27 cellular contexts compared by ENCODE assay signal in the genomic region with DNA sequence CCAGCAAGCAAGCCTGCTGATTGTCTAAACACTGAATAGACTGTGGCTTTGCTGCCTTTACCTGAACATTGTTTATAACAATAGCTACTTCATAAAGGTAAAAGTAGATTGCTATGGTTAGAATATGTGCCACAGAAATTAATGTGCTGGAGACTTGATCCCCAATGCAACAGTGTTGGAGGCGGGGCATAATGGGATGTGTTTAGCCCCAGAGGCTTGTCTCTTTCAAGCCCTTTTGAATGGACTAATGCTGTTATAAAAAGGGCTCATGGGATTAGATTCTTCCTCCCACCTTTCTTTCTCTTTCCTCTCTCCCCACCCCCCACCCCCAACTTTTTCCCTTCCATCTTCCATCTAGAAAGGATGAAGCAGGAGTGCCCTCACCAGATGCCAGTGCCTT.
"Had no signal": no experiment of that assay in that cellular context is flagged by ENCODE, and none has a peak within 500 bp of the region (broad histone marks: within the 10 kb centered on the region; RNA-seq: fewer than 3 reads in every experiment).

No MANE protein-coding gene starts in this region.

- H3K27ac ChIP-seq: left lung, lower lobe of right lung, neutrophil, parathyroid adenoma, psoas muscle, right atrium auricular region, skin epidermis, stomach, testis, thyroid gland, transverse colon, upper lobe of left lung, vagina had no signal

- H3K36me3 Mint-ChIP-seq: immature natural killer cell; naive thymus-derived CD8-positive, alpha-beta T cell; stimulated activated naive B cell treated with anti-CD40 and anti-IgM and Interleukin-4, amounts not matched to agents 10 μg/mL and 1 μg/mL and 100 μg/mL, for 72 hours had no signal

- H3K4me1 ChIP-seq: lower lobe of right lung, parathyroid adenoma, right atrium auricular region, testis, vagina had no signal

- H3K27ac Mint-ChIP-seq: immature natural killer cell; naive thymus-derived CD8-positive, alpha-beta T cell; nephron; stimulated activated naive B cell treated with anti-CD40 and anti-IgM and Interleukin-4, amounts not matched to agents 10 μg/mL and 1 μg/mL and 100 μg/mL, for 72 hours had no signal

- H3K9ac ChIP-seq: parathyroid adenoma had no signal

- H3K9me3 ChIP-seq: lower lobe of right lung, neutrophil, psoas muscle, testis, thyroid gland, transverse colon, upper lobe of left lung, vagina had no signal

- H3K4me3 ChIP-seq: left lung, lower lobe of right lung, psoas muscle, right atrium auricular region, skin epidermis, stomach, testis, thyroid gland, transverse colon, upper lobe of left lung, vagina had no signal

- H3K27me3 Mint-ChIP-seq: naive thymus-derived CD8-positive, alpha-beta T cell; stimulated activated naive B cell treated with anti-CD40 and anti-IgM and Interleukin-4, amounts not matched to agents 10 μg/mL and 1 μg/mL and 100 μg/mL, for 72 hours had no signal

- H3K27me3 ChIP-seq: left lung, neutrophil, right atrium auricular region, stomach, testis, thyroid gland, transverse colon, upper lobe of left lung, vagina had no signal

- H3K4me3 Mint-ChIP-seq: immature natural killer cell; naive thymus-derived CD8-positive, alpha-beta T cell; nephron; neural crest cell; stimulated activated naive B cell treated with anti-CD40 and anti-IgM and Interleukin-4, amounts not matched to agents 10 μg/mL and 1 μg/mL and 100 μg/mL, for 72 hours had no signal

- DNase-seq: immature natural killer cell; kidney; left colon; left lung; lower lobe of right lung; mesenchymal stem cell; naive thymus-derived CD8-positive, alpha-beta T cell; psoas muscle; stimulated activated CD4-positive, alpha-beta T cell treated with anti-CD3 and anti-CD28 coated beads, Interleukin-12 subunit alpha, Interleukin-12 subunit beta, amount 100 ng/mL, for 4 hours; stimulated activated CD4-positive, alpha-beta T cell treated with anti-CD3 and anti-CD28 coated beads, Interleukin-15, amount 100 ng/mL, for 24 hours; stimulated activated CD4-positive, alpha-beta T cell treated with anti-CD3 and anti-CD28 coated beads, Interleukin-2, amount 100 ng/mL, for 24 hours; stimulated activated CD4-positive, alpha-beta T cell treated with anti-CD3 and anti-CD28 coated beads, Interleukin-4, amount 100 ng/mL, for 1 hour; stimulated activated naive B cell treated with anti-CD40 and anti-IgM and Interleukin-4, amounts not matched to agents 10 μg/mL and 1 μg/mL and 100 μg/mL, for 72 hours; stimulated activated naive CD8-positive, alpha-beta T cell treated with anti-CD3 and anti-CD28 coated beads, Interleukin-15, Interleukin-2, amounts not matched to agents 100 U/mL and 50 U/mL, for 24 hours; stomach; testis; thyroid gland; transverse colon; upper lobe of left lung had no signal

- H3K36me3 ChIP-seq: left lung, lower lobe of right lung, neutrophil, right atrium auricular region, stomach, thyroid gland, transverse colon, upper lobe of left lung, vagina had no signal

- H3K9me3 Mint-ChIP-seq: immature natural killer cell, nephron had no signal

- H2AFZ ChIP-seq: parathyroid adenoma had no signal

- ATAC-seq: left colon; left lung; lower lobe of right lung; naive thymus-derived CD8-positive, alpha-beta T cell; sciatic nerve; stimulated activated naive B cell treated with anti-CD40 and anti-IgM and Interleukin-4, amounts not matched to agents 10 μg/mL and 1 μg/mL and 100 μg/mL, for 72 hours; stimulated activated naive CD8-positive, alpha-beta T cell treated with anti-CD3 and anti-CD28 coated beads, Interleukin-15, Interleukin-2, amounts not matched to agents 100 U/mL and 50 U/mL, for 24 hours had no signal

- H3K79me2 ChIP-seq: parathyroid adenoma had no signal

- H3K4me1 Mint-ChIP-seq: immature natural killer cell; nephron; stimulated activated naive B cell treated with anti-CD40 and anti-IgM and Interleukin-4, amounts not matched to agents 10 μg/mL and 1 μg/mL and 100 μg/mL, for 72 hours had no signal
